Comparison of ENCODE assay signal across 8 cellular contexts in genomic region chr16:8673611-8674412, GRCh38. TPM values are rescaled to one million over a fixed set of nuclear protein-coding genes. Genes with fewer than 3 reads are reported as not detected.
DNase-seq lines count a peak whose midpoint lies in the region; ATAC-seq, FAIRE-seq and TF ChIP-seq lines count a peak whose summit lies in the region.

No MANE protein-coding gene starts in this region.

- no peak overlapping the region for H3K14ac ChIP-seq in H9 (ENCODE audit: insufficient read depth, low read length)

- H3K36me3 ChIP-seq in OCI-LY3 (replicated peaks; ENCODE audit: low read depth, low read length): no peaks in the 10 kb centered on the region
- no peaks in the 10 kb centered on the region for H3K36me3 ChIP-seq in esophagus squamous epithelium
- H3K36me3 ChIP-seq in pancreas: no peaks in the 10 kb centered on the region

- H3K27me3 ChIP-seq in H9 (ENCODE audit: insufficient read depth, low read length) (no peaks in the 10 kb centered on the region; the same call in 1 of the 2 replicates), OCI-LY3 (ENCODE audit: low read depth, low read length) (0 out of 2 replicates have a peak, but pooled peaks cover 4% of the 10 kb centered on the region), esophagus squamous epithelium (no peaks in the 10 kb centered on the region), pancreas (no peaks in the 10 kb centered on the region)

- H3K9me3 Mint-ChIP-seq in H9: no peaks in the 10 kb centered on the region

- H2AFZ ChIP-seq in H9 (ENCODE audit: low read length) (no peak overlapping the region), OCI-LY3 (ENCODE audit: low read depth, low read length) (peak overlapping the region; percentile 37; the same call in 1 of the 2 replicates)

- ATAC-seq in GM18517 (IDR thresholded peaks at IDR 0.05; ENCODE audit: unreplicated experiment): peak; percentile 50
- peak; percentile 36 to 61 (median 56) for ATAC-seq in pancreas

- no peak overlapping the region for H3K27ac Mint-ChIP-seq in H9

- no peak overlapping the region for H3K27ac ChIP-seq in H9 (ENCODE audit: insufficient read length, low read depth, low read length)
- H3K27ac ChIP-seq in OCI-LY3 (ENCODE audit: low read length): no peak overlapping the region
- peak overlapping the region; percentile 56 to 71 (median 63) for H3K27ac ChIP-seq in esophagus squamous epithelium
- peak overlapping the region; percentile 6 to 61 (median 40) for H3K27ac ChIP-seq in pancreas

- peak overlapping the region; percentile 52 for H3K4me2 ChIP-seq in H9 (ENCODE audit: insufficient read depth, insufficient read length, low read length)
- H3K4me2 ChIP-seq in OCI-LY3 (ENCODE audit: low read length): peak overlapping the region; percentile 73

- no peak overlapping the region for H4K5ac ChIP-seq in H9 (ENCODE audit: insufficient read length, low read depth, low read length)

- H3K27me3 Mint-ChIP-seq in H9 (ENCODE audit: low read depth): peaks cover 34% of the 10 kb centered on the region

- TF ChIP-seq CTCF in H9 (conservative IDR thresholded peaks at IDR 0.05) (no peak), OCI-LY3 (IDR thresholded peaks at IDR 0.05; ENCODE audit: low read depth, low read length) (no peak), esophagus squamous epithelium (IDR thresholded peaks at IDR 0.05) (no peak), pancreas (IDR thresholded peaks at IDR 0.05) (no peak)

- intact Hi-C loops in esophagus squamous epithelium (cut with DNase I): loop anchor here (5.0 kb wide), 1 partner anchor 123 kb away; the partner anchor contains the start of genes PMM2 and TMEM186
- intact Hi-C loops in pancreas (cut with DNase I): no loop called here

- FAIRE-seq in pancreas (lab: Jason Lieb, UNC): no peak

- H2BK5ac ChIP-seq in H9 (ENCODE audit: insufficient read length, low read length): no peak overlapping the region

- no peak overlapping the region for H2BK20ac ChIP-seq in H9 (ENCODE audit: low read depth, low read length, poor library complexity, severe bottlenecking)

- H3K4me1 Mint-ChIP-seq in H9: peaks cover 9 to 12% of the 10 kb centered on the region in 2 experiments

- H3K4me3 Mint-ChIP-seq in H9: peak overlapping the region; percentile 76 to 83

- no peak overlapping the region for H3K18ac ChIP-seq in H9 (ENCODE audit: insufficient read length, low read depth, low read length)

- no peak overlapping the region for H2BK120ac ChIP-seq in H9 (ENCODE audit: low read depth, low read length, poor library complexity, severe bottlenecking)

- DNase-seq in H9 (no peak), esophagus squamous epithelium (lab: John Stamatoyannopoulos, UW) (no peak), pancreas (no peak), SIG-M5 (lab: John Stamatoyannopoulos, UW) (no peak), CD1c-positive myeloid dendritic cell (ENCODE audit: extremely low spot score) (no peak)
- no peak for DNase-seq in stimulated activated CD4-positive, alpha-beta T cell treated with anti-CD3 and anti-CD28 coated beads, Interleukin-15, amount 100 ng/mL, for 24 hours

- peaks cover 5% of the 10 kb centered on the region for H3K23me2 ChIP-seq in H9 (ENCODE audit: insufficient read length, low read depth, low read length, poor library complexity, severe bottlenecking)

- no peaks in the 10 kb centered on the region for H3K79me1 ChIP-seq in H9 (ENCODE audit: insufficient read depth, low read depth, low read length, poor library complexity, severe bottlenecking)

- H3K23ac ChIP-seq in H9 (ENCODE audit: insufficient read length, low read depth, low read length): no peak overlapping the region

- H4K8ac ChIP-seq in H9 (replicated peaks; ENCODE audit: insufficient read length, low read depth, low read length): no peak overlapping the region

- no peaks in the 10 kb centered on the region for H3K36me3 Mint-ChIP-seq in H9 (ENCODE audit: insufficient read depth in 1 of 3, low read depth in 3 of 3)

- H4K91ac ChIP-seq in H9 (ENCODE audit: insufficient read length, low read depth, low read length): no peak overlapping the region

- no peak overlapping the region for H2BK15ac ChIP-seq in H9 (ENCODE audit: low read depth, low read length)

- no peaks in the 10 kb centered on the region for H3K9me3 ChIP-seq in H9 (ENCODE audit: control insufficient read depth, low read depth, low read length)
- no peaks in the 10 kb centered on the region for H3K9me3 ChIP-seq in OCI-LY3 (ENCODE audit: insufficient read depth, low read length)
- no peaks in the 10 kb centered on the region for H3K9me3 ChIP-seq in esophagus squamous epithelium
- H3K9me3 ChIP-seq in pancreas: no peaks in the 10 kb centered on the region

- H3K56ac ChIP-seq in H9 (ENCODE audit: insufficient read length, low read depth, low read length): no peak overlapping the region

- H3K4me3 ChIP-seq in OCI-LY3 (ENCODE audit: low read length) (peak overlapping the region; percentile 91), esophagus squamous epithelium (peak overlapping the region; percentile 57 to 69 (median 60)), pancreas (peak overlapping the region; percentile 33 to 83 (median 70))

- H2AK5ac ChIP-seq in H9 (ENCODE audit: insufficient read length, low read length): no peak overlapping the region

- no peaks in the 10 kb centered on the region for H4K20me1 ChIP-seq in H9 (ENCODE audit: control insufficient read depth, insufficient read depth, insufficient read length)
- H4K20me1 ChIP-seq in OCI-LY3 (ENCODE audit: insufficient read depth, low read length): no peaks in the 10 kb centered on the region

- TF ChIP-seq POLR2A in esophagus squamous epithelium (IDR thresholded peaks at IDR 0.05): no peak

- H3T11ph ChIP-seq in H9 (ENCODE audit: low read length): no peak overlapping the region

- H3K79me2 ChIP-seq in H9 (ENCODE audit: insufficient read depth, low read length): no peaks in the 10 kb centered on the region
- no peaks in the 10 kb centered on the region for H3K79me2 ChIP-seq in OCI-LY3 (ENCODE audit: low read length)

- no peak overlapping the region for H3K4ac ChIP-seq in H9 (ENCODE audit: low read depth, low read length)

- H3K4me1 ChIP-seq in H9 (ENCODE audit: insufficient read depth, low read length): no peaks in the 10 kb centered on the region
- H3K4me1 ChIP-seq in OCI-LY3 (ENCODE audit: low read length): peaks cover 11% of the 10 kb centered on the region
- H3K4me1 ChIP-seq in esophagus squamous epithelium: peaks cover 16 to 50% (median 21%) of the 10 kb centered on the region in 3 donors
- peaks cover 0 to 27% (median 4%) of the 10 kb centered on the region in 3 donors for H3K4me1 ChIP-seq in pancreas

- H2BK12ac ChIP-seq in H9 (ENCODE audit: insufficient read length, low read depth, low read length): no peak overlapping the region

- no peak overlapping the region for H3K9ac ChIP-seq in H9 (ENCODE audit: extremely low read depth, insufficient read length, low read length)
- H3K9ac ChIP-seq in OCI-LY3 (ENCODE audit: low read length): peak overlapping the region; percentile 24; the same call in 1 of the 2 replicates

- no CpG with 5 or more reads among the region's 24 CpGs for WGBS in H9 (ENCODE audit: extremely low coverage, insufficient read length, low lambda C conversion rate)
- 17 to 21% methylated on average over 13 to 20 of the region's 24 CpGs for WGBS in esophagus squamous epithelium, 2 donors
- WGBS in pancreas, 2 donors: 7 to 9% methylated on average over 21 to 24 of the region's 24 CpGs

RNA-seq across cellular contexts. Expression of gene ABAT, which starts 0.6 kb away (rescaled TPM):
- total RNA-seq in H9 (2021) (6.2 and 7.3 TPM in 2 replicates), esophagus squamous epithelium (10 to 100 TPM in 2 of 4 donors, 1 to 10 TPM in 2; 2.9 to 14.5 (median 9.1) TPM), pancreas (10 to 100 TPM; 21.5 to 50.2 (median 29.1) TPM)
- polyA plus RNA-seq in pancreas: 10 to 100 TPM; 26.0 to 30.4 TPM

RNA-seq across cellular contexts. Expression of gene METTL22, which starts 52.3 kb away (rescaled TPM):
- total RNA-seq in H9 (2021) (48.9 and 51.9 TPM in 2 replicates), esophagus squamous epithelium (10 to 100 TPM in 3 of 4 donors, 1 to 10 TPM in 1; 4.9 to 28.4 (median 13.0) TPM), pancreas (10 to 100 TPM in 5 of 6 donors, 1 to 10 TPM in 1; 9.7 to 19.3 (median 14.3) TPM)
- polyA plus RNA-seq in pancreas: 10 to 100 TPM; 28.6 to 38.9 TPM

Comparison
In these comparisons a context has a peak if more than half of its experiments do, and no peak if none do; other contexts are left out.
1. H3K27ac ChIP-seq: peak in esophagus squamous epithelium (4 of 4) and pancreas (4 of 4); none in H9 (single experiment) and OCI-LY3 (single experiment).
2. Peak in every context shown above with its lines, with median percentiles within 50 percentile points of each other: H3K4me3 ChIP-seq.